In the genomic region with DNA sequence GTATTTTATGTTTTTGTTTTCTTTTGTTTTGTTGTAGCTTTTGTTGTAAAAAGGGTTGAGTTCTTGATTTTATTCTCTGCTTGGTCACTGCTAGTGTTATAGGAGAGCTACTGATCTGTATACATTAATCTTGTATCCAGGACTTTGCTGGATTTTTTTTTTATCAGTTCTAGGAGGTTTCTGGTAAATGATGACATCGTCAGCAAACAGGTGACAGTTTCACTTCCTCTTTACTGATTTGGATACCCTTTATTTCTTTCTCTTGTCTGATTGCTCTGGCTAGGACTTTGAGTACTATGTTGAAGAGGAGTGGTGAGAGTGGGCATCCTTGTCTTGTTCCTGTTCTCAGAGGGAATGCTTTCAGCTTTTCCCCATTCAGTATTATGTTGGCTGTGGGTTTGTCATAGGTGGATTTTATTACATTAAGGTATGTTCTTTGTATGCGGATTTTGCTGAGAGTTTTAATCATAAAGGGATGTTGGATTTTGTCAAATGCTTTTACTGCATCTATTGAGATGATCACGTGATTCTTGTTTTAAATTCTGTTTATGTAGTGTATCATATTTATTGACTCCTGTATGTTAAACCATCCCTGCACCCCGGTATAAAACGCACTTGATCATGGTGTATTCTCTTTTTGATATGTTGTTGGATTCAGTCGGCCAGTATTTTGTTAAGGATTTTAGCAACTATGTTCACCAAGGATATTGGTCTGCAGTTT, we compare ENCODE assay signal across 22 cellular contexts.
"Had no signal": no experiment of that assay in that cellular context is flagged by ENCODE, and none has a peak within 500 bp of the region (broad histone marks: within the 10 kb centered on the region; RNA-seq: fewer than 3 reads in every experiment).

No MANE protein-coding gene starts in this region.

- H3K9me3 ChIP-seq: lower lobe of right lung, neutrophil, thoracic aorta, tibial nerve, upper lobe of left lung had no signal

- H3K4me1 Mint-ChIP-seq: immature natural killer cell; memory B cell; natural killer cell; stimulated activated effector memory CD8-positive, alpha-beta T cell treated with anti-CD3 and anti-CD28 coated beads, Interleukin-12 subunit alpha, Interleukin-12 subunit beta, amount 100 ng/mL, for 72 hours had no signal

- H3K79me2 ChIP-seq: parathyroid adenoma had no signal

- FAIRE-seq: endometrium, frontal cortex had no signal

- H3K4me3 ChIP-seq: lower lobe of right lung, thoracic aorta, tibial nerve, upper lobe of left lung had no signal

- H3K27ac Mint-ChIP-seq: effector memory CD8-positive, alpha-beta T cell; immature natural killer cell; memory B cell; natural killer cell; progenitor cell of endocrine pancreas; stimulated activated effector memory CD8-positive, alpha-beta T cell treated with anti-CD3 and anti-CD28 coated beads, Interleukin-12 subunit alpha, Interleukin-12 subunit beta, amount 100 ng/mL, for 72 hours had no signal

- H3K27me3 Mint-ChIP-seq: effector memory CD8-positive, alpha-beta T cell; memory B cell; progenitor cell of endocrine pancreas had no signal

- H3K36me3 Mint-ChIP-seq: immature natural killer cell; memory B cell; natural killer cell; stimulated activated effector memory CD8-positive, alpha-beta T cell treated with anti-CD3 and anti-CD28 coated beads, Interleukin-12 subunit alpha, Interleukin-12 subunit beta, amount 100 ng/mL, for 72 hours had no signal

- H3K9ac ChIP-seq: parathyroid adenoma had no signal

- H3K27ac ChIP-seq: lower lobe of right lung, neutrophil, parathyroid adenoma, thoracic aorta, tibial nerve, upper lobe of left lung had no signal

- H3K4me3 Mint-ChIP-seq: effector memory CD8-positive, alpha-beta T cell; immature natural killer cell; memory B cell; natural killer cell; stimulated activated effector memory CD8-positive, alpha-beta T cell treated with anti-CD3 and anti-CD28 coated beads, Interleukin-12 subunit alpha, Interleukin-12 subunit beta, amount 100 ng/mL, for 72 hours had no signal

- H3K27me3 ChIP-seq: neutrophil, tibial nerve, upper lobe of left lung had no signal

- DNase-seq: cortex of kidney; effector memory CD8-positive, alpha-beta T cell; hypothalamus; immature natural killer cell; islet precursor cell; left ventricle myocardium superior; lower lobe of right lung; natural killer cell; stimulated activated CD4-positive, alpha-beta T cell treated with anti-CD3 and anti-CD28 coated beads, Interleukin-2, amount 100 ng/mL, for 24 hours; stimulated activated CD4-positive, alpha-beta T cell treated with anti-CD3 and anti-CD28 coated beads, Interleukin-4, amount 100 ng/mL, for 24 hours; stimulated activated naive CD4-positive, alpha-beta T cell treated with Interleukin-2 at 50 U/mL for 16 hours; upper lobe of left lung had no signal

- ATAC-seq: effector memory CD8-positive, alpha-beta T cell; left ventricle myocardium superior; lower lobe of right lung; natural killer cell; sciatic nerve; stimulated activated effector memory CD8-positive, alpha-beta T cell treated with anti-CD3 and anti-CD28 coated beads, Interleukin-12 subunit alpha, Interleukin-12 subunit beta, amount 100 ng/mL, for 72 hours had no signal

- H3K36me3 ChIP-seq: lower lobe of right lung, neutrophil, thoracic aorta, tibial nerve, upper lobe of left lung had no signal

- H3K4me1 ChIP-seq: lower lobe of right lung, parathyroid adenoma, tibial nerve, upper lobe of left lung had no signal

- H2AFZ ChIP-seq: parathyroid adenoma had no signal
